ENCODE assay signal across 16 cellular contexts in the genomic region with DNA sequence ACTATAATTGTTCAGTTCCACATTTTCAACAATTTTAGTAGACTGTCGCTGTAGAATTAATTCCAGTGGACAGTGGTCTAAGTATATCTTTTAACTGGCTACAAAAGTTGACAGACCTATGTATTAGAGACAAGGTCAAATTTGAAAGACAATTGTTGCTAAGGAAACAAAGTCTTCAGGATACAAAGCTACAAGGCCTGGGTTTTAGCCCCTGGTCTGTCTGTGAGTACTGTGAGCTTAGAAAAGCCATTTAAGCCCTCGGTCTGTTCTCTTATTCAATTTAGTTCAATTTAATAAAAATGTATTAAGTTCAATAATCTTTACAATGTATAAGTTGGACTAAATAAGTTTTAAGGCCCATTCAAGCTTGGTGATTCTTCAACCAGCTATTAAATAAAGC.
DNase-seq lines count a peak whose midpoint lies in the region; ATAC-seq and TF ChIP-seq lines count a peak whose summit lies in the region.
"Had no signal": no experiment of that assay in that cellular context is flagged by ENCODE, and none has a peak within 500 bp of the region (broad histone marks: within the 10 kb centered on the region; RNA-seq: fewer than 3 reads in every experiment).

No MANE protein-coding gene starts in this region.

- H3K9me3 Mint-ChIP-seq in GM23338: no peaks in the 10 kb centered on the region
- H3K9me3 Mint-ChIP-seq in activated naive CD8-positive, alpha-beta T cell treated with anti-CD3 and anti-CD28 coated beads, Interleukin-2, amount 50 U/mL, for 24 hours: no peaks in the 10 kb centered on the region

- H3K36me3 ChIP-seq in GM23338 (ENCODE audit: insufficient read depth) (no peaks in the 10 kb centered on the region), HUES64 (ENCODE audit: insufficient read depth, low read length) (no peaks in the 10 kb centered on the region), neural cell (ENCODE audit: insufficient read depth, low read length) (no peaks in the 10 kb centered on the region)
- H3K36me3 ChIP-seq: SJSA1 had no signal

- H3K4me1 ChIP-seq in GM23338 (ENCODE audit: insufficient read depth): peaks cover 39% of the 10 kb centered on the region
- H3K4me1 ChIP-seq in HUES64 (ENCODE audit: insufficient read depth, low read length): peaks cover 48% of the 10 kb centered on the region
- H3K4me1 ChIP-seq: SJSA1 had no signal

- 0 out of 2 replicates have a peak, but pooled peaks cover 4% of the 10 kb centered on the region for H3K9me2 ChIP-seq in GM23338 (ENCODE audit: insufficient read depth)
- no peaks in the 10 kb centered on the region for H3K9me2 ChIP-seq in neural cell (ENCODE audit: insufficient read depth, low read length)

- H3K9ac ChIP-seq in HUES64 (ENCODE audit: low read depth, low read length) (0 out of 2 replicates have a peak overlapping the region, but pooled peaks have one; percentile 40), neural cell (ENCODE audit: low read length) (no peak overlapping the region)

- H3K27me3 ChIP-seq in GM23338 (ENCODE audit: insufficient read depth) (no peaks in the 10 kb centered on the region), HUES64 (ENCODE audit: insufficient read depth, low read length) (no peaks in the 10 kb centered on the region), neural cell (ENCODE audit: insufficient read depth, low read depth, low read length) (no peaks in the 10 kb centered on the region)
- H3K27me3 ChIP-seq: SJSA1 had no signal

- peak; percentile 84 for DNase-seq in GM23338 (ENCODE audit: low spot score)
- peak; percentile 25 for DNase-seq in iPS DF 4.7 (ENCODE audit: extremely low read depth, low spot score)
- DNase-seq in activated naive CD8-positive, alpha-beta T cell treated with anti-CD3 and anti-CD28 coated beads, Interleukin-2, amount 50 U/mL, for 24 hours: no peak
- no peak for DNase-seq in CD1c-positive myeloid dendritic cell (ENCODE audit: extremely low spot score)
- DNase-seq: Calu3, Kasumi-1, NCI-H187 treated with DMSO at 0.1 percent for 48 hours, NCI-H2171 treated with DMSO at 0.1 percent for 48 hours, NCI-H510A treated with DMSO at 0.1 percent for 48 hours, PC-3 had no signal

- H3F3A ChIP-seq in GM23338 (replicated peaks; ENCODE audit: low read depth): no peaks in the 10 kb centered on the region
- no peaks in the 10 kb centered on the region for H3F3A ChIP-seq in neural cell (ENCODE audit: insufficient read depth, low read length, poor library complexity, severe bottlenecking)

- TF ChIP-seq EP300 in neural cell (conservative IDR thresholded peaks at IDR 0.05; ENCODE audit: poor library complexity, severe bottlenecking): no peak

- H3K4me1 Mint-ChIP-seq in GM23338: peaks cover 47% of the 10 kb centered on the region
- no peaks in the 10 kb centered on the region for H3K4me1 Mint-ChIP-seq in activated naive CD8-positive, alpha-beta T cell treated with anti-CD3 and anti-CD28 coated beads, Interleukin-2, amount 50 U/mL, for 24 hours
- H3K4me1 Mint-ChIP-seq: CD14-positive monocyte had no signal

- no peak for TF ChIP-seq RAD21 in neural cell (conservative IDR thresholded peaks at IDR 0.05)

- H3K4me3 Mint-ChIP-seq in GM23338: no peak overlapping the region
- no peak overlapping the region for H3K4me3 Mint-ChIP-seq in activated naive CD8-positive, alpha-beta T cell treated with anti-CD3 and anti-CD28 coated beads, Interleukin-2, amount 50 U/mL, for 24 hours
- H3K4me3 Mint-ChIP-seq: CD14-positive monocyte had no signal

- TF ChIP-seq CTCF in GM23338 (conservative IDR thresholded peaks at IDR 0.05; ENCODE audit: low read depth in 2 of 2) (no peak), neural cell (IDR thresholded peaks at IDR 0.05; ENCODE audit: poor library complexity, severe bottlenecking) (no peak)

- H3K27ac ChIP-seq in GM23338 (ENCODE audit: low read depth): no peak overlapping the region
- peak overlapping the region; percentile 66 for H3K27ac ChIP-seq in HUES64 (ENCODE audit: low read depth, low read length)
- no peak overlapping the region for H3K27ac ChIP-seq in neural cell (ENCODE audit: low read length)
- H3K27ac ChIP-seq: SJSA1 had no signal

- 17% methylated on average over 1 of the region's 2 CpGs for WGBS in HUES64

- no peaks in the 10 kb centered on the region for H3K36me3 Mint-ChIP-seq in GM23338 (ENCODE audit: low read depth)
- H3K36me3 Mint-ChIP-seq in activated naive CD8-positive, alpha-beta T cell treated with anti-CD3 and anti-CD28 coated beads, Interleukin-2, amount 50 U/mL, for 24 hours (ENCODE audit: low read depth): no peaks in the 10 kb centered on the region
- H3K36me3 Mint-ChIP-seq: CD14-positive monocyte had no signal

- no peak overlapping the region for H3K4me3 ChIP-seq in GM23338
- no peak overlapping the region for H3K4me3 ChIP-seq in HUES64 (ENCODE audit: low read length)
- no peak overlapping the region for H3K4me3 ChIP-seq in neural cell (ENCODE audit: low read length)
- H3K4me3 ChIP-seq: GM12878, SJSA1 had no signal

- H3K4me2 ChIP-seq in GM23338 (peak overlapping the region; percentile 6; the same call in 1 of the 2 replicates), neural cell (ENCODE audit: low read length) (peak overlapping the region; percentile 10)

- H4K20me1 ChIP-seq in GM23338 (replicated peaks; ENCODE audit: insufficient read depth) (no peaks in the 10 kb centered on the region), neural cell (ENCODE audit: insufficient read depth) (no peaks in the 10 kb centered on the region)

- no peaks in the 10 kb centered on the region for H3K79me2 ChIP-seq in GM23338 (replicated peaks; ENCODE audit: insufficient read depth)
- no peaks in the 10 kb centered on the region for H3K79me2 ChIP-seq in neural cell (replicated peaks; ENCODE audit: insufficient read depth, low read length)

- ATAC-seq in GM23338: peak; percentile 96
- ATAC-seq in GM21526 (IDR thresholded peaks at IDR 0.05; ENCODE audit: low FRiP score, unreplicated experiment): no peak
- ATAC-seq in activated naive CD8-positive, alpha-beta T cell treated with anti-CD3 and anti-CD28 coated beads, Interleukin-2, amount 50 U/mL, for 24 hours: no peak
- ATAC-seq: GM12878, PC-3 had no signal

- H3K9me3 ChIP-seq in HUES64 (ENCODE audit: insufficient read depth, low read depth, low read length) (no peaks in the 10 kb centered on the region), neural cell (ENCODE audit: low read length) (no peaks in the 10 kb centered on the region)
- H3K9me3 ChIP-seq: SJSA1 had no signal

- no peak overlapping the region for H3K27ac Mint-ChIP-seq in GM23338
- H3K27ac Mint-ChIP-seq in activated naive CD8-positive, alpha-beta T cell treated with anti-CD3 and anti-CD28 coated beads, Interleukin-2, amount 50 U/mL, for 24 hours: no peak overlapping the region
- H3K27ac Mint-ChIP-seq: CD14-positive monocyte had no signal

- H2AFZ ChIP-seq in GM23338 (no peak overlapping the region), neural cell (ENCODE audit: low read depth, low read length) (no peak overlapping the region)

- no peaks in the 10 kb centered on the region for H3K27me3 Mint-ChIP-seq in GM23338 (ENCODE audit: insufficient read depth, low read depth, poor library complexity)
- peaks cover 2% of the 10 kb centered on the region for H3K27me3 Mint-ChIP-seq in activated naive CD8-positive, alpha-beta T cell treated with anti-CD3 and anti-CD28 coated beads, Interleukin-2, amount 50 U/mL, for 24 hours

TF ChIP-seq in GM23338, 12 proteins besides CTCF, POLR2A, EP300 and RAD21 (continues in another document):
- TF ChIP-seq CREB1 (CRISPR knock-in tag; IDR thresholded peaks at IDR 0.05; ENCODE audit: low read depth): no peak
- TF ChIP-seq STAT1 (IDR thresholded peaks at IDR 0.05; ENCODE audit: unreplicated experiment): no peak
- TF ChIP-seq EZH2phosphoT487 (IDR thresholded peaks at IDR 0.05; ENCODE audit: unreplicated experiment): no peak
- no peak for TF ChIP-seq POLR2AphosphoS5 (IDR thresholded peaks at IDR 0.05; ENCODE audit: low read depth)
- TF ChIP-seq JUNB (IDR thresholded peaks at IDR 0.05; ENCODE audit: unreplicated experiment): no peak

TF ChIP-seq in neural cell, 6 proteins besides CTCF, POLR2A, EP300 and RAD21:
- TF ChIP-seq POLR2AphosphoS5 (IDR thresholded peaks at IDR 0.05) (no peak), SMC3 (conservative IDR thresholded peaks at IDR 0.05; ENCODE audit: poor library complexity) (no peak), MXI1 (conservative IDR thresholded peaks at IDR 0.05; ENCODE audit: poor library complexity, severe bottlenecking) (no peak), TAF1 (IDR thresholded peaks at IDR 0.05; ENCODE audit: low read depth) (no peak), EZH2 (IDR thresholded peaks at IDR 0.05; ENCODE audit: borderline replicate concordance, insufficient read depth, low read length, poor library complexity, severe bottlenecking) (no peak)
- TF ChIP-seq, protein P1, sequence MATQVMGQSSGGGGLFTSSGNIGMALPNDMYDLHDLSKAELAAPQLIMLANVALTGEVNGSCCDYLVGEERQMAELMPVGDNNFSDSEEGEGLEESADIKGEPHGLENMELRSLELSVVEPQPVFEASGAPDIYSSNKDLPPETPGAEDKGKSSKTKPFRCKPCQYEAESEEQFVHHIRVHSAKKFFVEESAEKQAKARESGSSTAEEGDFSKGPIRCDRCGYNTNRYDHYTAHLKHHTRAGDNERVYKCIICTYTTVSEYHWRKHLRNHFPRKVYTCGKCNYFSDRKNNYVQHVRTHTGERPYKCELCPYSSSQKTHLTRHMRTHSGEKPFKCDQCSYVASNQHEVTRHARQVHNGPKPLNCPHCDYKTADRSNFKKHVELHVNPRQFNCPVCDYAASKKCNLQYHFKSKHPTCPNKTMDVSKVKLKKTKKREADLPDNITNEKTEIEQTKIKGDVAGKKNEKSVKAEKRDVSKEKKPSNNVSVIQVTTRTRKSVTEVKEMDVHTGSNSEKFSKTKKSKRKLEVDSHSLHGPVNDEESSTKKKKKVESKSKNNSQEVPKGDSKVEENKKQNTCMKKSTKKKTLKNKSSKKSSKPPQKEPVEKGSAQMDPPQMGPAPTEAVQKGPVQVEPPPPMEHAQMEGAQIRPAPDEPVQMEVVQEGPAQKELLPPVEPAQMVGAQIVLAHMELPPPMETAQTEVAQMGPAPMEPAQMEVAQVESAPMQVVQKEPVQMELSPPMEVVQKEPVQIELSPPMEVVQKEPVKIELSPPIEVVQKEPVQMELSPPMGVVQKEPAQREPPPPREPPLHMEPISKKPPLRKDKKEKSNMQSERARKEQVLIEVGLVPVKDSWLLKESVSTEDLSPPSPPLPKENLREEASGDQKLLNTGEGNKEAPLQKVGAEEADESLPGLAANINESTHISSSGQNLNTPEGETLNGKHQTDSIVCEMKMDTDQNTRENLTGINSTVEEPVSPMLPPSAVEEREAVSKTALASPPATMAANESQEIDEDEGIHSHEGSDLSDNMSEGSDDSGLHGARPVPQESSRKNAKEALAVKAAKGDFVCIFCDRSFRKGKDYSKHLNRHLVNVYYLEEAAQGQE (IDR thresholded peaks at IDR 0.05; ENCODE audit: borderline replicate concordance): no peak

Comparison
In these comparisons a context has a peak if more than half of its experiments do, and no peak if none do; other contexts are left out.
1. DNase-seq: peak in GM23338 (single experiment) and iPS DF 4.7 (single experiment); none in activated naive CD8-positive, alpha-beta T cell treated with anti-CD3 and anti-CD28 coated beads, Interleukin-2, amount 50 U/mL, for 24 hours (single experiment) and CD1c-positive myeloid dendritic cell (single experiment).